Comparison of ENCODE assay signal across 21 cellular contexts in the genomic region with DNA sequence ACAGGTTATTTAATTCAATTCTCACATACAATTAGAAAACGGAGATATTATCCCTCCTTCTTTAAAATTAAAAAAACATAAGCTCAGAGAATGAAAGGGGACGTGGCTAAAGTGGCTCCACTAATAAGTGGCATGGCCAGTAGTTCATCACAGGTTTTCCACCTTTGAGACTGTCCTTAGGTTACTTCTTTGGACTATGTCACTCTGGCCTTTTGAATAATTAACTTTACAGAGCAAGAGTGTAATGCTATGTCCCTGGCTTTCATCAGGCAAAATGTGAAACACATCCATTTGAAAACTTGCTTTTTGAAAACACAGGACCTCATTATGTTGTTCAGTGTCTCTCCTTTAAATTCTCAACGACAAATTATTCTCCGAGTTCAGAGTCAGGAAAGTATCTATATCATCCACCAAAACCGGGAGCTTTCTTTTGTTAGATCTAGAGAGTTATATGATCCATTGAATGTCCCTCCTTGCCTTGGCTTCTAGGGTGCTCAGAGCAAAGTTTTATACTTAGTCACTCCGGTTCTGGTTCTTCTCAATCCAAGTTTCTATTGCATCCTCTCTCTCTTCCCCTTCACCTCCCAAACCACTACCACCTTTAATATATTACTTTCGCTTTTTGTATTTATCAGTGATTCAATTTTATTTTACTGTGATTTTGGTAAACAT.
"Had no signal": no experiment of that assay in that cellular context is flagged by ENCODE, and none has a peak within 500 bp of the region (broad histone marks: within the 10 kb centered on the region; RNA-seq: fewer than 3 reads in every experiment).

No MANE protein-coding gene starts in this region.

- H3K9me3 ChIP-seq: esophagus muscularis mucosa, gastrocnemius medialis, lower lobe of right lung, prostate gland, stomach, uterus had no signal

- H3K4me3 ChIP-seq: dorsolateral prefrontal cortex, esophagus muscularis mucosa, gastrocnemius medialis, lower lobe of right lung, prostate gland, stomach, uterus had no signal

- H3K36me3 ChIP-seq: brain microvascular endothelial cell, esophagus muscularis mucosa, gastrocnemius medialis, lower lobe of right lung, prostate gland, stomach, uterus had no signal

- H3K27me3 ChIP-seq: brain microvascular endothelial cell, dorsolateral prefrontal cortex, esophagus muscularis mucosa, gastrocnemius medialis, stomach, uterus had no signal

- DNase-seq: activated CD4-positive, alpha-beta T cell treated with anti-CD3 and anti-CD28 coated beads for 4 hours; activated CD4-positive, alpha-beta T cell treated with anti-CD3 and anti-CD28 coated beads, Interleukin-2, amount 50 U/mL, for 48 hours; activated CD4-positive, CD25-positive, alpha-beta regulatory T cell; activated naive CD4-positive, alpha-beta T cell treated with Interleukin-2 at 50 U/mL for 16 hours; activated T-cell treated with anti-CD3 and anti-CD28 coated beads, Interleukin-2, amount 50 U/mL, for 48 hours; aorta; brain microvascular endothelial cell; caudate nucleus; dorsolateral prefrontal cortex; gastrocnemius medialis; left cardiac atrium; lower lobe of right lung; stimulated activated CD4-positive, alpha-beta T cell treated with anti-CD3 and anti-CD28 coated beads, Interleukin-4, amount 100 ng/mL, for 4 hours; stomach; trophoblast cell; uterus had no signal

- H3K4me1 ChIP-seq: esophagus muscularis mucosa, gastrocnemius medialis, lower lobe of right lung, prostate gland, stomach, uterus had no signal

- H3K4me3 Mint-ChIP-seq: natural killer cell treated with Interleukin-12 subunit alpha and Interleukin-12 subunit beta and Interleukin-15 and Interleukin-18, amount 100 ng/mL, for 72 hours; T-helper 1 cell treated with Interleukin-12 subunit alpha and Interleukin-12 subunit beta and Interleukin-4 antibody, amounts not matched to agents 30 μg/mL and 1 μg/mL, for 36 hours had no signal

- H3K9me3 Mint-ChIP-seq: natural killer cell treated with Interleukin-12 subunit alpha and Interleukin-12 subunit beta and Interleukin-15 and Interleukin-18, amount 100 ng/mL, for 72 hours; T-helper 1 cell treated with Interleukin-12 subunit alpha and Interleukin-12 subunit beta and Interleukin-4 antibody, amounts not matched to agents 30 μg/mL and 1 μg/mL, for 36 hours had no signal

- H3K27ac ChIP-seq: brain microvascular endothelial cell, dorsolateral prefrontal cortex, esophagus muscularis mucosa, gastrocnemius medialis, lower lobe of right lung, prostate gland, stomach, uterus had no signal

- H3K27ac Mint-ChIP-seq: T-helper 1 cell treated with Interleukin-12 subunit alpha and Interleukin-12 subunit beta and Interleukin-4 antibody, amounts not matched to agents 30 μg/mL and 1 μg/mL, for 36 hours had no signal

- FAIRE-seq: islet of Langerhans had no signal

- H3K36me3 Mint-ChIP-seq: natural killer cell treated with Interleukin-12 subunit alpha and Interleukin-12 subunit beta and Interleukin-15 and Interleukin-18, amount 100 ng/mL, for 72 hours had no signal

- H3K27me3 Mint-ChIP-seq: natural killer cell treated with Interleukin-12 subunit alpha and Interleukin-12 subunit beta and Interleukin-15 and Interleukin-18, amount 100 ng/mL, for 72 hours had no signal

- ATAC-seq: gastrocnemius medialis; left cardiac atrium; lower lobe of right lung; natural killer cell treated with Interleukin-12 subunit alpha and Interleukin-12 subunit beta and Interleukin-15 and Interleukin-18, amount 100 ng/mL, for 72 hours had no signal
